16 cellular contexts compared by ENCODE assay signal in genomic region chr3:108441528-108441927, GRCh38.
DNase-seq lines count a peak whose midpoint lies in the region; ATAC-seq and TF ChIP-seq lines count a peak whose summit lies in the region.
"Had no signal": no experiment of that assay in that cellular context is flagged by ENCODE, and none has a peak within 500 bp of the region (broad histone marks: within the 10 kb centered on the region; RNA-seq: fewer than 3 reads in every experiment).

No MANE protein-coding gene starts in this region.

- H3K36me3 ChIP-seq in A673 (ENCODE audit: insufficient read depth, low read length, poor library complexity, severe bottlenecking) (no peaks in the 10 kb centered on the region), endodermal cell (ENCODE audit: control insufficient read depth, insufficient read depth, low read length) (no peaks in the 10 kb centered on the region)

- POLR2A ChIA-PET in A673 (lab: Charles Lee; ENCODE audit: low non-redundant PET): no interaction called here

- intact Hi-C loops in A673 (cut with micrococcal nuclease; ENCODE audit: unreplicated experiment): no loop called here

- H3K4me3 Mint-ChIP-seq in endodermal cell (no peak overlapping the region), nephron progenitor cell (no peak overlapping the region), glutamatergic neuron (ENCODE audit: unreplicated experiment) (no peak overlapping the region)
- H3K4me3 Mint-ChIP-seq: IgD-negative memory B cell had no signal

- H3K36me3 Mint-ChIP-seq in endodermal cell (ENCODE audit: low read depth): no peaks in the 10 kb centered on the region
- H3K36me3 Mint-ChIP-seq in nephron progenitor cell (ENCODE audit: low read depth): peaks cover 17% of the 10 kb centered on the region
- H3K36me3 Mint-ChIP-seq in glutamatergic neuron (ENCODE audit: unreplicated experiment): peaks cover 4% of the 10 kb centered on the region

- CTCF ChIA-PET in A673 (lab: Charles Lee): interaction anchor here (1.5 kb wide), 1 partner anchor 36 kb away, joined by 4 read pairs; no protein-coding TSS in a partner anchor

- BruUV-seq in A673 (replicated peaks; lab: Mats Ljungman, UMichigan): no TSS peak

- H3K27ac ChIP-seq in A673 (ENCODE audit: low read depth, low read length, poor library complexity, severe bottlenecking) (peak overlapping the region; percentile 59), endodermal cell (ENCODE audit: low read depth, low read length) (peak overlapping the region; percentile 40)
- H3K27ac ChIP-seq: C4-2B had no signal

- no peaks in the 10 kb centered on the region for H3K27me3 Mint-ChIP-seq in endodermal cell (ENCODE audit: insufficient read depth)
- H3K27me3 Mint-ChIP-seq in nephron progenitor cell (ENCODE audit: low read depth, poor library complexity): peaks cover 2% of the 10 kb centered on the region
- H3K27me3 Mint-ChIP-seq in glutamatergic neuron (ENCODE audit: unreplicated experiment): peaks cover 2% of the 10 kb centered on the region
- H3K27me3 Mint-ChIP-seq: IgD-negative memory B cell had no signal

- H3K9me3 Mint-ChIP-seq in endodermal cell: peaks cover 9% of the 10 kb centered on the region
- peaks cover 18% of the 10 kb centered on the region for H3K9me3 Mint-ChIP-seq in nephron progenitor cell
- H3K9me3 Mint-ChIP-seq in glutamatergic neuron (ENCODE audit: unreplicated experiment): peaks cover 3% of the 10 kb centered on the region

- DNase-seq in A673 (ENCODE audit: low spot score) (peak; percentile 4), NCI-H69 (lab: John Stamatoyannopoulos, UW) (peak; percentile 66), endodermal cell (no peak), nephron progenitor cell (no peak), NCI-H226 (no peak), glutamatergic neuron (no peak), T1000 (lab: John Stamatoyannopoulos, UW) (no peak)
- DNase-seq: DMS 273 treated with DMSO at 0.1 percent for 48 hours, GOT3, NCI-H1105, NCI-H1694 treated with DMSO at 0.1 percent for 48 hours, NCI-H446 treated with DMSO at 0.1 percent for 48 hours, NCI-H774 had no signal

- H3K27me3 ChIP-seq in A673 (replicated peaks; ENCODE audit: insufficient read depth, low read depth, low read length, poor library complexity) (no peaks in the 10 kb centered on the region), endodermal cell (ENCODE audit: control insufficient read depth, insufficient read depth, low read length, poor library complexity, severe bottlenecking) (no peaks in the 10 kb centered on the region)

- TF ChIP-seq CTCF in A673 (conservative IDR thresholded peaks at IDR 0.05; ENCODE audit: low read depth, low read length) (no peak), endodermal cell (conservative IDR thresholded peaks at IDR 0.05) (no peak), nephron progenitor cell (IDR thresholded peaks at IDR 0.05) (no peak), glutamatergic neuron (IDR thresholded peaks at IDR 0.05; ENCODE audit: partially characterized antibody, unreplicated experiment) (no peak)

- H3K4me1 Mint-ChIP-seq in endodermal cell (peaks cover 11% of the 10 kb centered on the region), nephron progenitor cell (peaks cover 62% of the 10 kb centered on the region), glutamatergic neuron (ENCODE audit: low read depth, unreplicated experiment) (peaks cover 5% of the 10 kb centered on the region)

- ATAC-seq in HG02623 (IDR thresholded peaks at IDR 0.05; ENCODE audit: unreplicated experiment): no peak

- WGBS in endodermal cell (ENCODE audit: insufficient coverage in 1 of 2, insufficient read length in 1 of 2), 2 experiments: 80% methylated on average over 1 to 2 of the region's 2 CpGs

- peaks cover 23% of the 10 kb centered on the region for H3K4me1 ChIP-seq in A673 (ENCODE audit: insufficient read depth, low read length, poor library complexity, severe bottlenecking)
- H3K4me1 ChIP-seq in endodermal cell (ENCODE audit: control insufficient read depth, insufficient read depth, low read length): no peaks in the 10 kb centered on the region

- H3K4me3 ChIP-seq in A673 (ENCODE audit: low read depth, low read length, poor library complexity, severe bottlenecking) (no peak overlapping the region), endodermal cell (ENCODE audit: low read length) (no peak overlapping the region)

- no peak overlapping the region for H3K9ac ChIP-seq in endodermal cell (ENCODE audit: extremely low read depth, low read length, poor library complexity, severe bottlenecking)

- peaks cover 1% of the 10 kb centered on the region for H3K9me3 ChIP-seq in A673 (ENCODE audit: low read depth, low read length, poor library complexity, severe bottlenecking)
- H3K9me3 ChIP-seq in endodermal cell (ENCODE audit: control insufficient read depth, low read length): peaks cover 8% of the 10 kb centered on the region

- no peak overlapping the region for H3K27ac Mint-ChIP-seq in endodermal cell
- H3K27ac Mint-ChIP-seq in nephron progenitor cell: peak overlapping the region; percentile 76
- no peak overlapping the region for H3K27ac Mint-ChIP-seq in glutamatergic neuron (ENCODE audit: unreplicated experiment)
- H3K27ac Mint-ChIP-seq: IgD-negative memory B cell had no signal

Comparison
In these comparisons a context has a peak if more than half of its experiments do, and no peak if none do; other contexts are left out.
1. DNase-seq: peak in A673 (single experiment) and NCI-H69 (single experiment); none in endodermal cell (single experiment), nephron progenitor cell (single experiment), NCI-H226 (single experiment), glutamatergic neuron (single experiment) and T1000 (single experiment).